24 cellular contexts compared by ENCODE assay signal in the genomic region with DNA sequence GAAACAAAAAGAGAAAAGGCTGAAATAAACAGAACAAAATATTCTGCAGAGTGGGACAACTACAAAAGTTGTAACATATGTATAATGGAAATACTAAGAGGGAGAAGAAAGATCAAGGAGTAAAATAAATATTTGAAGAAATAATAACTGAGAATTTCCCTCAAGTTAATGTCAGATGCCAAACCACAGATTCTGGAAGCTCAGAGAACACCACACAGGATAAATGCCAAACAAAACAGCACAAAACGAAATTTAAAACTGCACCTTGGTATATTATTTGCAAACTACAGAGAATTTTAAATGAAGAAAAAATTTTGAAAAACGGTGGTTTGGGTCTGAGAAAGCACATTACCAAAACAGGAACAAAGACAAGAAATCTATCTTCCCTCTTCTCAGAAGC.
"Had no signal": no experiment of that assay in that cellular context is flagged by ENCODE, and none has a peak within 500 bp of the region (broad histone marks: within the 10 kb centered on the region; RNA-seq: fewer than 3 reads in every experiment).

No MANE protein-coding gene starts in this region.

- H3K9ac ChIP-seq: neural progenitor cell had no signal

- H3K36me3 ChIP-seq: colonic mucosa, esophagus muscularis mucosa, left lung, neural progenitor cell, tibial artery had no signal

- H3K27me3 ChIP-seq: colonic mucosa, esophagus muscularis mucosa, left lung, neural progenitor cell, tibial artery had no signal

- H3K27ac ChIP-seq: colonic mucosa, esophagus muscularis mucosa, left lung, neural progenitor cell, tibial artery had no signal

- H2AFZ ChIP-seq: neural progenitor cell had no signal

- H3K4me3 Mint-ChIP-seq: activated B cell treated with CpG ODN at 0.5 μM for 24 hours; activated CD4-positive, alpha-beta T cell treated with anti-CD3 and anti-CD28 coated beads for 36 hours; activated naive CD8-positive, alpha-beta T cell treated with anti-CD3 and anti-CD28 coated beads for 36 hours; brain; immature natural killer cell; naive thymus-derived CD8-positive, alpha-beta T cell; neural progenitor cell; stimulated activated naive CD8-positive, alpha-beta T cell treated with anti-CD3 and anti-CD28 coated beads, Interleukin-15, Interleukin-2, amounts not matched to agents 100 ng/mL and 50 ng/mL, for 24 hours had no signal

- DNase-seq: activated B cell treated with CpG ODN at 0.5 μM for 24 hours; activated CD4-positive, alpha-beta T cell treated with anti-CD3 and anti-CD28 coated beads for 36 hours; activated CD4-positive, alpha-beta T cell treated with anti-CD3 and anti-CD28 coated beads, Interleukin-2, amount 50 U/mL, for 48 hours; activated CD8-positive, alpha-beta memory T cell treated with anti-CD3 and anti-CD28 coated beads, Interleukin-2, amount 50 U/mL, for 48 hours; activated naive CD4-positive, alpha-beta T cell treated with Interleukin-2 at 50 U/mL for 16 hours; activated naive CD8-positive, alpha-beta T cell treated with anti-CD3 and anti-CD28 coated beads for 36 hours; activated T-cell treated with anti-CD3 and anti-CD28 coated beads, Interleukin-2, amount 50 U/mL, for 48 hours; amniotic stem cell; central memory CD4-positive, alpha-beta T cell; colonic mucosa; foreskin melanocyte; immature natural killer cell; kidney glomerular epithelial cell; left lung; naive thymus-derived CD8-positive, alpha-beta T cell; retina; stimulated activated CD4-positive, alpha-beta T cell treated with anti-CD3 and anti-CD28 coated beads, Interleukin-12 subunit alpha, Interleukin-12 subunit beta, amount 100 ng/mL, for 4 hours; stimulated activated CD4-positive, alpha-beta T cell treated with anti-CD3 and anti-CD28 coated beads, Interleukin-4, amount 100 ng/mL, for 4 hours; tibial artery had no signal

- H3K27ac Mint-ChIP-seq: activated B cell treated with CpG ODN at 0.5 μM for 24 hours; activated CD4-positive, alpha-beta T cell treated with anti-CD3 and anti-CD28 coated beads for 36 hours; activated naive CD8-positive, alpha-beta T cell treated with anti-CD3 and anti-CD28 coated beads for 36 hours; brain; naive thymus-derived CD8-positive, alpha-beta T cell; neural progenitor cell; stimulated activated naive CD8-positive, alpha-beta T cell treated with anti-CD3 and anti-CD28 coated beads, Interleukin-15, Interleukin-2, amounts not matched to agents 100 ng/mL and 50 ng/mL, for 24 hours had no signal

- H3K4me3 ChIP-seq: colonic mucosa, esophagus muscularis mucosa, left lung, lung, neural progenitor cell, tibial artery had no signal

- H3K4me1 ChIP-seq: colonic mucosa, esophagus muscularis mucosa, left lung, neural progenitor cell, tibial artery had no signal

- H3K9me3 ChIP-seq: colonic mucosa, esophagus muscularis mucosa, tibial artery had no signal

- H3K4me1 Mint-ChIP-seq: activated B cell treated with CpG ODN at 0.5 μM for 24 hours; activated CD4-positive, alpha-beta T cell treated with anti-CD3 and anti-CD28 coated beads for 36 hours; activated naive CD8-positive, alpha-beta T cell treated with anti-CD3 and anti-CD28 coated beads for 36 hours; brain; immature natural killer cell; naive thymus-derived CD8-positive, alpha-beta T cell; neural progenitor cell had no signal

- H3K27me3 Mint-ChIP-seq: activated B cell treated with CpG ODN at 0.5 μM for 24 hours; activated CD4-positive, alpha-beta T cell treated with anti-CD3 and anti-CD28 coated beads for 36 hours; activated naive CD8-positive, alpha-beta T cell treated with anti-CD3 and anti-CD28 coated beads for 36 hours; brain; naive thymus-derived CD8-positive, alpha-beta T cell; stimulated activated naive CD8-positive, alpha-beta T cell treated with anti-CD3 and anti-CD28 coated beads, Interleukin-15, Interleukin-2, amounts not matched to agents 100 ng/mL and 50 ng/mL, for 24 hours had no signal

- ATAC-seq: activated CD4-positive, alpha-beta T cell treated with anti-CD3 and anti-CD28 coated beads for 36 hours; left lung; naive thymus-derived CD8-positive, alpha-beta T cell had no signal

- H3K36me3 Mint-ChIP-seq: activated naive CD8-positive, alpha-beta T cell treated with anti-CD3 and anti-CD28 coated beads for 36 hours; brain; immature natural killer cell; naive thymus-derived CD8-positive, alpha-beta T cell; neural progenitor cell had no signal
